8 cellular contexts compared by ENCODE assay signal in the genomic region with DNA sequence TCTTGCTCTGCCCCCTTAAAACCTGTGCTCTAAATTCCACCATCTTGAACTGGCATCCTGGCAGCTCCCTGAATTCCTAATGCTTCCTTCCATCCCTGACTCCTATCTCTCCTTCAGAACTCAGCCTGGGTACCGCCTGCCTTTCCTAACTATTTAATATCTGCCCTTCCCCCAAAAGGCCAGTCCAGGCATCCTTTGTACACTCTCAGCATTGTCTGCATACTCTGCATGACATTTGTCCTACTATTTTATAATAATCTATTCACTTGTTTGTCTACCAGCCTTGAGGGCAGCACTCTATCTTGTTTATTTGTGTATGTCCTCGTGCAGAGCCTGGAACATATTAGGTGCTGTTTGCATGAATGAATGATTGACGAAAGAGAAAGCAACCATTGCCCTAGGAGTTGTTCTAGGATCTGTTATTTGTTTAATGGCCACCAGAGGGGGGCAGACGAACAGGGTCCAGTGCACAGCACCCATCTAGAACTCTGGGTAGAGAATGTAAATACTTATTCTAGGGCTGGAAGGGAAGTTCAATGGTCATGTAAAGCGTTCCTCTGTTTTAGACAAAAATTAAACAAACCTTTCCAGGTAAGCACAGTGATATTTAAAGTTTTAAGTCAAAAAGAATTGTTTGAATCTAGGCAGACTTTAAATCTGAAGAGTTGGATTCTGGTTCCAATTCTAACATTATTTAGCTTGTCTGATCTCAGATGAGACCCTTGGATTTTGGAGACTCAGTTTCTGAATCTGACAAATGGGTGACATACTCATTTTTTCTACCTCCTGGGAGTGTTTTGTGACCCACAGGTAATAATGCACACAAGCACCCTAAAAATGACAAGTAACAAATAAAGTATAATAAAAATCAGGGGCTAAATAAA.
DNase-seq lines count a peak whose midpoint lies in the region; ATAC-seq and TF ChIP-seq lines count a peak whose summit lies in the region.

No MANE protein-coding gene starts in this region.

- peak; percentile 84 for DNase-seq in EH (ENCODE audit: low read depth)
- DNase-seq in activated naive CD4-positive, alpha-beta T cell treated with anti-CD3 and anti-CD28 coated beads for 36 hours, result peak; percentile 68
- peak; percentile 73 for DNase-seq in glomerular visceral epithelial cell (ENCODE audit: extremely low spot score)
- no peak for DNase-seq in progenitor cell of endocrine pancreas (ENCODE audit: low spot score, unreplicated experiment)
- DNase-seq in NCI-H1436 treated with DMSO at 0.1 percent for 48 hours (lab: John Stamatoyannopoulos, UW), result no peak

- H3K4me3 Mint-ChIP-seq in activated naive CD4-positive, alpha-beta T cell treated with anti-CD3 and anti-CD28 coated beads for 36 hours, result no peak overlapping the region
- H3K4me3 Mint-ChIP-seq in progenitor cell of endocrine pancreas (ENCODE audit: low read depth), result no peak overlapping the region

- H2AFZ ChIP-seq in OCI-LY1 (ENCODE audit: low read length), result no peak overlapping the region

- H3K27ac Mint-ChIP-seq in activated naive CD4-positive, alpha-beta T cell treated with anti-CD3 and anti-CD28 coated beads for 36 hours, result no peak overlapping the region
- no peak overlapping the region for H3K27ac Mint-ChIP-seq in progenitor cell of endocrine pancreas

- H3K4me3 ChIP-seq in OCI-LY1 (ENCODE audit: low read depth, low read length, poor library complexity, severe bottlenecking), result no peak overlapping the region

- no peaks in the 10 kb centered on the region for H3K36me3 Mint-ChIP-seq in activated naive CD4-positive, alpha-beta T cell treated with anti-CD3 and anti-CD28 coated beads for 36 hours (ENCODE audit: low read depth)
- H3K36me3 Mint-ChIP-seq in progenitor cell of endocrine pancreas (ENCODE audit: insufficient read depth), result no peaks in the 10 kb centered on the region

- intact Hi-C loops in activated naive CD4-positive, alpha-beta T cell treated with anti-CD3 and anti-CD28 coated beads for 36 hours (cut with micrococcal nuclease), result loop anchor here (1.0 to 5.0 kb wide), 5 partner anchors 130 to 502 kb away; no protein-coding TSS in a partner anchor

- no peaks in the 10 kb centered on the region for H3K9me3 Mint-ChIP-seq in activated naive CD4-positive, alpha-beta T cell treated with anti-CD3 and anti-CD28 coated beads for 36 hours
- no peaks in the 10 kb centered on the region for H3K9me3 Mint-ChIP-seq in progenitor cell of endocrine pancreas (ENCODE audit: low read depth)

- TF ChIP-seq CTCF in OCI-LY1 (IDR thresholded peaks at IDR 0.05; ENCODE audit: low read length) (peak; percentile 80), progenitor cell of endocrine pancreas (IDR thresholded peaks at IDR 0.05; ENCODE audit: unreplicated experiment) (peak; percentile 65)

- H3K9me2 ChIP-seq in OCI-LY1 (ENCODE audit: low read depth, low read length), result no peaks in the 10 kb centered on the region

- CTCF ChIA-PET in activated naive CD4-positive, alpha-beta T cell treated with anti-CD3 and anti-CD28 coated beads for 36 hours (lab: Charles Lee), result interaction anchor here (0.6 to 6.6 kb wide), 32 partner anchors 8 to 502 kb away, joined by 3 to 74 read pairs (median 4); partner anchors contain the start of gene GALNT15

- ATAC-seq in GM19463 (IDR thresholded peaks at IDR 0.05; ENCODE audit: unreplicated experiment) (peak; percentile 100), HG03460 (IDR thresholded peaks at IDR 0.05; ENCODE audit: unreplicated experiment) (peak; percentile 94)

- no peaks in the 10 kb centered on the region for H3K9me3 ChIP-seq in OCI-LY1 (ENCODE audit: low read length)

- no peaks in the 10 kb centered on the region for H3K79me2 ChIP-seq in OCI-LY1 (ENCODE audit: insufficient read depth, low read length)

- H3K27me3 Mint-ChIP-seq in activated naive CD4-positive, alpha-beta T cell treated with anti-CD3 and anti-CD28 coated beads for 36 hours (ENCODE audit: low read depth), result no peaks in the 10 kb centered on the region
- H3K27me3 Mint-ChIP-seq in progenitor cell of endocrine pancreas, result no peaks in the 10 kb centered on the region

- H3K36me3 ChIP-seq in OCI-LY1 (ENCODE audit: insufficient read depth, low read length), result no peaks in the 10 kb centered on the region

- no peaks in the 10 kb centered on the region for H3K4me1 ChIP-seq in OCI-LY1 (ENCODE audit: insufficient read depth, low read length, severe bottlenecking)

- H3K9ac ChIP-seq in OCI-LY1 (ENCODE audit: low read length), result no peak overlapping the region

- H3F3A ChIP-seq in OCI-LY1 (ENCODE audit: insufficient read depth, low read length), result no peaks in the 10 kb centered on the region

- H3K27me3 ChIP-seq in OCI-LY1 (ENCODE audit: insufficient read depth, low read length), result no peaks in the 10 kb centered on the region

- H4K20me1 ChIP-seq in OCI-LY1 (ENCODE audit: insufficient read depth, low read length), result no peaks in the 10 kb centered on the region

- no peak overlapping the region for H3K27ac ChIP-seq in OCI-LY1 (ENCODE audit: low read depth, low read length, poor library complexity, severe bottlenecking)

- H3K4me1 Mint-ChIP-seq in activated naive CD4-positive, alpha-beta T cell treated with anti-CD3 and anti-CD28 coated beads for 36 hours (ENCODE audit: low read depth), result peaks cover 10% of the 10 kb centered on the region
- no peaks in the 10 kb centered on the region for H3K4me1 Mint-ChIP-seq in progenitor cell of endocrine pancreas (ENCODE audit: low read depth)

- H3K4me2 ChIP-seq in OCI-LY1 (ENCODE audit: low read length), result 0 out of 2 replicates have a peak overlapping the region, but pooled peaks have one; percentile 40

Comparison
In these comparisons a context has a peak if more than half of its experiments do, and no peak if none do; other contexts are left out.
1. DNase-seq: peak in EH (single experiment), activated naive CD4-positive, alpha-beta T cell treated with anti-CD3 and anti-CD28 coated beads for 36 hours (single experiment) and glomerular visceral epithelial cell (single experiment); none in progenitor cell of endocrine pancreas (single experiment) and NCI-H1436 treated with DMSO at 0.1 percent for 48 hours (single experiment).